Comparison of ENCODE assay signal across 11 cellular contexts in genomic region chr22:38844661-38845367, GRCh38. TPM values are rescaled to one million over a fixed set of nuclear protein-coding genes. Genes with fewer than 3 reads are reported as not detected.
DNase-seq lines count a peak whose midpoint lies in the region; ATAC-seq and TF ChIP-seq lines count a peak whose summit lies in the region.
"Had no signal": no experiment of that assay in that cellular context is flagged by ENCODE, and none has a peak within 500 bp of the region (broad histone marks: within the 10 kb centered on the region; RNA-seq: fewer than 3 reads in every experiment).

No MANE protein-coding gene starts in this region.

- H4K20me1 ChIP-seq in PC-3 (ENCODE audit: low read length): no peaks in the 10 kb centered on the region

- WGBS in ovary, 3 donors: 24 to 30% (median 25%) methylated on average over 14 of the region's 14 CpGs

- CTCF ChIA-PET in Calu3 (lab: Charles Lee): interaction anchor here (5.9 kb wide), 1 partner anchor 75 kb away, joined by 49 read pairs; no protein-coding TSS in a partner anchor
- CTCF ChIA-PET in PC-3 (lab: Charles Lee): no interaction called here

- H3K36me3 ChIP-seq in PC-3 (ENCODE audit: low read depth, low read length): no peaks in the 10 kb centered on the region
- H3K36me3 ChIP-seq in ovary: no peaks in the 10 kb centered on the region
- H3K36me3 ChIP-seq: SJSA1, upper lobe of left lung had no signal

- no peaks in the 10 kb centered on the region for H3K79me2 ChIP-seq in PC-3 (ENCODE audit: low read length)

- H3K27me3 ChIP-seq in PC-3 (ENCODE audit: low read length) (no peaks in the 10 kb centered on the region), ovary (no peaks in the 10 kb centered on the region)

- no peak for TF ChIP-seq POLR2A in ovary (IDR thresholded peaks at IDR 0.05)

- no peak overlapping the region for H3K9ac ChIP-seq in PC-3 (ENCODE audit: low read length)
- H3K9ac ChIP-seq: GM23248 had no signal

- H2AFZ ChIP-seq in PC-3 (ENCODE audit: low read length): no peak overlapping the region

- H3K4me1 ChIP-seq in PC-3 (ENCODE audit: insufficient read depth, low read length) (peaks cover 9% of the 10 kb centered on the region; the same call in 1 of the 2 replicates), ovary (ENCODE audit: insufficient read depth) (no peaks in the 10 kb centered on the region)

- BruUV-seq in Calu3 (replicated peaks; lab: Mats Ljungman, UMichigan): no TSS peak
- BruUV-seq in PC-3 (replicated peaks; lab: Mats Ljungman, UMichigan): no TSS peak

- peak overlapping the region; percentile 23 for H3K4me3 Mint-ChIP-seq in Calu3 (ENCODE audit: low read depth, unreplicated experiment)
- H3K4me3 Mint-ChIP-seq in effector memory CD8-positive, alpha-beta T cell: peak overlapping the region; percentile 56 to 63

- peaks cover 8% of the 10 kb centered on the region for H3K36me3 Mint-ChIP-seq in Calu3 (ENCODE audit: insufficient read depth, unreplicated experiment)
- no peaks in the 10 kb centered on the region for H3K36me3 Mint-ChIP-seq in effector memory CD8-positive, alpha-beta T cell (ENCODE audit: insufficient read depth)

- H3K27me3 Mint-ChIP-seq in Calu3 (ENCODE audit: unreplicated experiment): peaks cover 92% of the 10 kb centered on the region
- H3K27me3 Mint-ChIP-seq in effector memory CD8-positive, alpha-beta T cell: peaks cover 0 to 55% of the 10 kb centered on the region in 2 donors

- H3K4me3 ChIP-seq in PC-3 (ENCODE audit: low read length) (no peak overlapping the region), ovary (no peak overlapping the region)

- H3K4me2 ChIP-seq in PC-3 (ENCODE audit: low read length): peak overlapping the region; percentile 80; the same call in 1 of the 2 replicates

- intact Hi-C loops in Calu3 (cut with micrococcal nuclease; ENCODE audit: unreplicated experiment): no loop called here
- intact Hi-C loops in PC-3 (cut with micrococcal nuclease): no loop called here
- intact Hi-C loops in ovary (cut with DNase I): loop anchor here (5.0 to 10.0 kb wide), 3 partner anchors 58 to 73 kb away; no protein-coding TSS in a partner anchor

- no peaks in the 10 kb centered on the region for H3K9me3 Mint-ChIP-seq in Calu3 (ENCODE audit: low read depth, unreplicated experiment)
- no peaks in the 10 kb centered on the region for H3K9me3 Mint-ChIP-seq in effector memory CD8-positive, alpha-beta T cell

- H3K4me1 Mint-ChIP-seq in Calu3 (ENCODE audit: low read depth, unreplicated experiment): peaks cover 31% of the 10 kb centered on the region
- peaks cover 16 to 31% of the 10 kb centered on the region in 2 donors for H3K4me1 Mint-ChIP-seq in effector memory CD8-positive, alpha-beta T cell (ENCODE audit: low read depth in 2 of 2)

- H3K27ac Mint-ChIP-seq in Calu3 (ENCODE audit: unreplicated experiment): no peak overlapping the region
- no peak overlapping the region for H3K27ac Mint-ChIP-seq in effector memory CD8-positive, alpha-beta T cell

- no peaks in the 10 kb centered on the region for H3K9me2 ChIP-seq in PC-3 (replicated peaks; ENCODE audit: low read length)

- POLR2A ChIA-PET in PC-3 (lab: Charles Lee; ENCODE audit: unreplicated experiment): no interaction called here

- H3F3A ChIP-seq in PC-3 (ENCODE audit: low read length, unreplicated experiment): no peaks in the 10 kb centered on the region

- H3K27ac ChIP-seq in PC-3 (ENCODE audit: low read length) (no peak overlapping the region), ovary (peak overlapping the region; percentile 52 to 64)
- H3K27ac ChIP-seq: GM23248, SJSA1 had no signal

- no peak for DNase-seq in Calu3
- DNase-seq in PC-3: no peak
- DNase-seq in effector memory CD8-positive, alpha-beta T cell: no peak
- no peak for DNase-seq in ovary
- no peak for DNase-seq in NCI-H2107 treated with DMSO at 0.1 percent for 48 hours (lab: John Stamatoyannopoulos, UW; ENCODE audit: unreplicated experiment)
- no peak for DNase-seq in G401 (ENCODE audit: low spot score)
- DNase-seq in NCI-H2196 treated with DMSO at 0.1 percent for 48 hours (lab: John Stamatoyannopoulos, UW; ENCODE audit: unreplicated experiment): no peak
- no peak for DNase-seq in NCI-H2171 (lab: John Stamatoyannopoulos, UW)
- DNase-seq: GM23248 had no signal

- TF ChIP-seq CTCF in Calu3 (IDR thresholded peaks at IDR 0.05; ENCODE audit: unreplicated experiment) (no peak), PC-3 (conservative IDR thresholded peaks at IDR 0.05; ENCODE audit: low read depth, low read length) (no peak), ovary (IDR thresholded peaks at IDR 0.05) (no peak)

- H3K9me3 ChIP-seq in PC-3 (ENCODE audit: low read length): no peaks in the 10 kb centered on the region
- no peaks in the 10 kb centered on the region for H3K9me3 ChIP-seq in ovary
- H3K9me3 ChIP-seq: SJSA1, upper lobe of left lung had no signal

- TF ChIP-seq EP300 in ovary (IDR thresholded peaks at IDR 0.05): no peak

- in situ Hi-C loops in G401 (cut with HindIII; ENCODE audit: low sequenced_read_pairs): no loop called here

- ATAC-seq in PC-3: no peak
- ATAC-seq in effector memory CD8-positive, alpha-beta T cell (replicated peaks): no peak

RNA-seq across cellular contexts. Expression of gene NPTXR, which starts 1.0 kb away (rescaled TPM):
- total RNA-seq in Calu3 (2022) (6.1 and 6.6 TPM in 2 replicates), PC-3 (2014; rRNA removed) (2.8 and 3.5 TPM in 2 replicates), ovary (10 to 100 TPM in 5 of 7 donors, 1 to 10 TPM in 2; 5.2 to 23.1 (median 15.4) TPM)
- polyA plus RNA-seq in ovary: 1 to 10 TPM; 5.3 to 6.3 TPM
- total RNA-seq in G401 (2014; rRNA removed; shearing (Covaris generic)): 5.6 and 8.8 TPM in 2 replicates

RNA-seq across cellular contexts. Expression of gene CBX6, which starts 27.2 kb away (rescaled TPM):
- total RNA-seq in Calu3 (2022) (140 and 152 TPM in 2 replicates), PC-3 (2014; rRNA removed) (37.5 and 50.1 TPM in 2 replicates), ovary (100 to 1,000 TPM in 5 of 7 donors, 10 to 100 TPM in 2; 32.7 to 175 (median 120) TPM)
- 10 to 100 TPM; 22.6 to 26.4 TPM for polyA plus RNA-seq in ovary
- 16.4 and 25.6 TPM in 2 replicates for total RNA-seq in G401 (2014; rRNA removed; shearing (Covaris generic))

RNA-seq across cellular contexts. Expression of gene DNAL4, which starts 50.9 kb away (rescaled TPM):
- 14.7 and 15.6 TPM in 2 replicates for total RNA-seq in Calu3 (2022)
- total RNA-seq in PC-3 (2014; rRNA removed): 22.5 and 24.5 TPM in 2 replicates
- total RNA-seq in ovary: 10 to 100 TPM; 12.1 to 26.4 (median 16.3) TPM
- polyA plus RNA-seq in ovary: 10 to 100 TPM; 12.2 to 23.5 TPM
- 17.9 and 30.9 TPM in 2 replicates for total RNA-seq in G401 (2014; rRNA removed; shearing (Covaris generic))

Comparison
In these comparisons a context has a peak if more than half of its experiments do, and no peak if none do; other contexts are left out.
1. intact Hi-C loops: an anchor here in ovary (5.0 to 10.0 kb wide); none called in Calu3 and PC-3.